In the genomic region with DNA sequence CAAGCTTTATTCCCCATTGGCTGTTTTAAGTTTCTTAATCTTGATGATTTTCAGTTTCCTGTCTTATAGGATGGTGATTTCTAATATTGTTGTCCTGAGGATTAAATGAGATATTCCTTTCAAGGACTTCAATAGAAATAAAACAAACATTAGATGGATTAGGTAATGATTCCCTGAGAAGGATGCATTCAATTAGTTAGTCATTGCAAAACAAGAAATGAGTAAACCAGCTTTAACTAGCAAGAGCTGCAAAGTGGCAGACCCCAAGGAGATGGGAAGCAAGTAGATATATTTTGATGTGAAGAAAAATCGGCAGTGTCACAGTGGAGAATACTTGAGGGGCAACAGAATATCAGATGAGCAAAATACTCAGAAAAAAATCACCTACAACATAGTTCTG, we compare ENCODE assay signal across 16 cellular contexts.
DNase-seq lines count a peak whose midpoint lies in the region; ATAC-seq and TF ChIP-seq lines count a peak whose summit lies in the region.
"Had no signal": no experiment of that assay in that cellular context is flagged by ENCODE, and none has a peak within 500 bp of the region (broad histone marks: within the 10 kb centered on the region; RNA-seq: fewer than 3 reads in every experiment).

No MANE protein-coding gene starts in this region.

- H3F3A ChIP-seq in GM23248 (ENCODE audit: insufficient read depth), result no peaks in the 10 kb centered on the region

- TF ChIP-seq POLR2A in erythroblast (IDR thresholded peaks at IDR 0.05; ENCODE audit: low read length), result no peak

- H3K9me2 ChIP-seq in GM23248 (ENCODE audit: insufficient read depth), result no peaks in the 10 kb centered on the region

- TF ChIP-seq CTCF in fibroblast of mammary gland (conservative IDR thresholded peaks at IDR 0.05; ENCODE audit: control insufficient read depth, insufficient read depth, low read depth, low read length), result no peak

- H3K9me3 ChIP-seq in GM23248 (ENCODE audit: low read depth), result no peaks in the 10 kb centered on the region
- H3K9me3 ChIP-seq: BLaER1 treated with 17β-estradiol and CSF1 and Interleukin-3, amounts not matched to agents 10 nM and 100 nM; Caco-2 had no signal

- no peak for ATAC-seq in HG03378 (IDR thresholded peaks at IDR 0.05; ENCODE audit: unreplicated experiment)
- ATAC-seq: A549; CD8-positive, alpha-beta T cell had no signal

- no peaks in the 10 kb centered on the region for H3K79me2 ChIP-seq in GM23248 (ENCODE audit: insufficient read depth)

- H4K20me1 ChIP-seq in GM23248 (ENCODE audit: insufficient read depth), result no peaks in the 10 kb centered on the region
- H4K20me1 ChIP-seq: BLaER1 treated with 17β-estradiol and CSF1 and Interleukin-3, amounts not matched to agents 10 nM and 100 nM had no signal

- H3K27ac ChIP-seq in GM23248, result no peak overlapping the region
- H3K27ac ChIP-seq: 22Rv1; A549; BLaER1 treated with 17β-estradiol and CSF1 and Interleukin-3, amounts not matched to agents 10 nM and 100 nM; C4-2B had no signal

- H3K4me3 ChIP-seq in GM23248, result no peak overlapping the region
- H3K4me3 ChIP-seq in fibroblast of mammary gland (ENCODE audit: control insufficient read depth, low read depth, low read length), result no peak overlapping the region
- H3K4me3 ChIP-seq: A549; BLaER1 treated with 17β-estradiol and CSF1 and Interleukin-3, amounts not matched to agents 10 nM and 100 nM had no signal

- H3K9ac ChIP-seq in GM23248, result no peak overlapping the region
- H3K9ac ChIP-seq: BLaER1 treated with 17β-estradiol and CSF1 and Interleukin-3, amounts not matched to agents 10 nM and 100 nM had no signal

- in situ Hi-C loops in GM23248 (cut with MboI), result no loop called here

- H3K36me3 ChIP-seq in GM23248 (ENCODE audit: low read depth), result no peaks in the 10 kb centered on the region
- H3K36me3 ChIP-seq: BLaER1 treated with 17β-estradiol and CSF1 and Interleukin-3, amounts not matched to agents 10 nM and 100 nM had no signal

- no peaks in the 10 kb centered on the region for H3K27me3 ChIP-seq in GM23248 (replicated peaks; ENCODE audit: insufficient read depth)
- H3K27me3 ChIP-seq: BLaER1 treated with 17β-estradiol and CSF1 and Interleukin-3, amounts not matched to agents 10 nM and 100 nM had no signal

- DNase-seq in GM23248 (peak; percentile 11), fibroblast of mammary gland (ENCODE audit: low read depth) (peak; percentile 29), renal cortical epithelial cell (ENCODE audit: low read depth) (peak; percentile 68), erythroblast (lab: John Stamatoyannopoulos, UW) (no peak)
- DNase-seq: AML-193; Caco-2; Calu3; CD4-positive, alpha-beta T cell; CD8-positive, alpha-beta T cell; DMS79 treated with DMSO at 0.1 percent for 48 hours; GF-D8 had no signal

- H3K4me1 ChIP-seq in GM23248 (ENCODE audit: insufficient read depth), result peaks cover 2% of the 10 kb centered on the region; the same call in 1 of the 2 replicates
- H3K4me1 ChIP-seq: Caco-2 had no signal

- 71 to 81% methylated on average over 1 of the region's 1 CpG for WGBS in GM23248 (ENCODE audit: low coverage in 1 of 2, low lambda C conversion rate in 2 of 2, missing lambda C conversion rate in 2 of 2), 2 experiments

- no peak overlapping the region for H2AFZ ChIP-seq in GM23248

- H3K4me2 ChIP-seq in GM23248 (ENCODE audit: unreplicated experiment), result no peak overlapping the region
- H3K4me2 ChIP-seq: A549; BLaER1 treated with 17β-estradiol and CSF1 and Interleukin-3, amounts not matched to agents 10 nM and 100 nM had no signal

Comparison
In these comparisons a context has a peak if more than half of its experiments do, and no peak if none do; other contexts are left out.
1. DNase-seq: peak in GM23248 (single experiment), fibroblast of mammary gland (single experiment) and renal cortical epithelial cell (single experiment); none in erythroblast (0 of 2).